8 cellular contexts compared by ENCODE assay signal in genomic region chr13:73722120-73722519, GRCh38.
DNase-seq lines count a peak whose midpoint lies in the region; ATAC-seq and TF ChIP-seq lines count a peak whose summit lies in the region.

No MANE protein-coding gene starts in this region.

- H3K9me3 Mint-ChIP-seq in neural progenitor cell = no peaks in the 10 kb centered on the region

- no peaks in the 10 kb centered on the region for H3K79me2 ChIP-seq in neural progenitor cell (ENCODE audit: low read depth)

- H3K27me3 Mint-ChIP-seq in neural progenitor cell (ENCODE audit: insufficient read depth, low read depth) = no peaks in the 10 kb centered on the region

- no peak overlapping the region for H3K4me2 ChIP-seq in neural progenitor cell

- no peaks in the 10 kb centered on the region for H3F3A ChIP-seq in neural progenitor cell (ENCODE audit: low read depth)

- H3K27ac Mint-ChIP-seq in neural progenitor cell = no peak overlapping the region

- H3K27me3 ChIP-seq in neural progenitor cell (no peaks in the 10 kb centered on the region), vagina (no peaks in the 10 kb centered on the region)

- no peaks in the 10 kb centered on the region for H4K20me1 ChIP-seq in neural progenitor cell (ENCODE audit: low read depth)

- no peak overlapping the region for H3K4me3 Mint-ChIP-seq in neural progenitor cell

- no peak overlapping the region for H2AFZ ChIP-seq in neural progenitor cell (replicated peaks)

- in situ Hi-C loops in astrocyte of the spinal cord (cut with HindIII; ENCODE audit: low sequenced_read_pairs) = no loop called here

- H3K9ac ChIP-seq in neural progenitor cell = no peak overlapping the region

- no peak overlapping the region for H3K27ac ChIP-seq in neural progenitor cell
- no peak overlapping the region for H3K27ac ChIP-seq in vagina

- TF ChIP-seq CTCF in GM10266 (IDR thresholded peaks at IDR 0.05; ENCODE audit: control insufficient read depth, insufficient read depth, low read depth, missing control alignments) (peak; percentile 23), astrocyte of the spinal cord (IDR thresholded peaks at IDR 0.05; ENCODE audit: low read depth, low read length) (peak; percentile 52), neural progenitor cell (IDR thresholded peaks at IDR 0.05) (peak; percentile 29), vagina (IDR thresholded peaks at IDR 0.05) (no peak)

- H3K9me3 ChIP-seq in neural progenitor cell (ENCODE audit: low read depth) = no peaks in the 10 kb centered on the region
- H3K9me3 ChIP-seq in vagina = no peaks in the 10 kb centered on the region

- peaks cover 5% of the 10 kb centered on the region for H3K36me3 Mint-ChIP-seq in neural progenitor cell

- H3K4me1 Mint-ChIP-seq in neural progenitor cell = peaks cover 8% of the 10 kb centered on the region

- intact Hi-C loops in vagina (cut with DNase I) = no loop called here

- peak; percentile 93 for ATAC-seq in GM19463 (IDR thresholded peaks at IDR 0.05; ENCODE audit: unreplicated experiment)
- peak; percentile 90 for ATAC-seq in HG03558 (IDR thresholded peaks at IDR 0.05; ENCODE audit: extremely low read depth, unreplicated experiment)

- no peak for TF ChIP-seq POLR2A in vagina (IDR thresholded peaks at IDR 0.05)

- H3K4me1 ChIP-seq in neural progenitor cell (no peaks in the 10 kb centered on the region), vagina (no peaks in the 10 kb centered on the region)

- H3K36me3 ChIP-seq in neural progenitor cell = no peaks in the 10 kb centered on the region
- H3K36me3 ChIP-seq in vagina = no peaks in the 10 kb centered on the region

- DNase-seq in GM10266 (ENCODE audit: extremely low spot score) = peak; percentile 7
- DNase-seq in astrocyte of the spinal cord (ENCODE audit: low read depth, low spot score) = peak; percentile 61
- DNase-seq in neural progenitor cell (ENCODE audit: low spot score) = no peak
- no peak for DNase-seq in COLO668 (lab: John Stamatoyannopoulos, UW; ENCODE audit: unreplicated experiment)
- no peak for DNase-seq in vagina (ENCODE audit: extremely low spot score in 2 of 2)
- no peak for DNase-seq in mesenteric fat pad (ENCODE audit: low spot score)

- no peak overlapping the region for H3K4me3 ChIP-seq in astrocyte of the spinal cord (ENCODE audit: low read depth, low read length)
- H3K4me3 ChIP-seq in neural progenitor cell = no peak overlapping the region
- H3K4me3 ChIP-seq in vagina = no peak overlapping the region

Comparison
In these comparisons a context has a peak if more than half of its experiments do, and no peak if none do; other contexts are left out.
1. DNase-seq: peak in GM10266 (single experiment) and astrocyte of the spinal cord (single experiment); none in neural progenitor cell (single experiment), COLO668 (single experiment), vagina (0 of 2) and mesenteric fat pad (single experiment).
2. CTCF ChIP-seq: peak in GM10266 (single experiment), astrocyte of the spinal cord (single experiment) and neural progenitor cell (single experiment); none in vagina (0 of 3).